In genomic region chr10:119705434-119705831, GRCh38 we compare ENCODE assay signal across 9 cellular contexts. TPM values are rescaled to one million over a fixed set of nuclear protein-coding genes. Genes with fewer than 3 reads are reported as not detected.
DNase-seq lines count a peak whose midpoint lies in the region; ATAC-seq and TF ChIP-seq lines count a peak whose summit lies in the region.
"Had no signal": no experiment of that assay in that cellular context is flagged by ENCODE, and none has a peak within 500 bp of the region (broad histone marks: within the 10 kb centered on the region; RNA-seq: fewer than 3 reads in every experiment).

No MANE protein-coding gene starts in this region.

- CTCF ChIA-PET in CD4-positive, alpha-beta memory T cell (lab: Charles Lee; ENCODE audit: partially characterized antibody), result interaction anchor here (1.0 to 1.6 kb wide), 2 partner anchors 8 to 19 kb away, joined by 4 to 5 read pairs; no protein-coding TSS in a partner anchor
- CTCF ChIA-PET in activated CD4-positive, alpha-beta memory T cell treated with anti-CD3 and anti-CD28 coated beads, Interleukin-2, amount 10 ng/mL, durations not matched to agents 7 days and 5 days (lab: Charles Lee), result interaction anchor here (0.7 to 3.9 kb wide), 8 partner anchors 11 to 387 kb away, joined by 3 to 34 read pairs (median 4); partner anchors contain the start of genes INPP5F and SEC23IP

- in situ Hi-C loops in KBM-7 (cut with MboI; ENCODE audit: low pct_unique_long_range_greater_than_20kb, low sequenced_read_pairs) (no loop called here), brain microvascular endothelial cell (cut with HindIII; ENCODE audit: low pct_ligation_motif_present, low sequenced_read_pairs) (no loop called here)

- H3K27ac Mint-ChIP-seq in CD4-positive, alpha-beta memory T cell, result peak overlapping the region in 1 of 7 donors; percentile 66
- peak overlapping the region; percentile 92 for H3K27ac Mint-ChIP-seq in activated CD4-positive, alpha-beta memory T cell treated with anti-CD3 and anti-CD28 coated beads, Interleukin-2, amount 10 ng/mL, durations not matched to agents 7 days and 5 days

- no peak overlapping the region for H3K27ac ChIP-seq in CD4-positive, alpha-beta memory T cell (ENCODE audit: low read depth, low read length)
- H3K27ac ChIP-seq in brain microvascular endothelial cell, result no peak overlapping the region

- peaks cover 0 to 32% (median 20%) of the 10 kb centered on the region in 8 donors for H3K9me3 Mint-ChIP-seq in CD4-positive, alpha-beta memory T cell
- H3K9me3 Mint-ChIP-seq in activated CD4-positive, alpha-beta memory T cell treated with anti-CD3 and anti-CD28 coated beads, Interleukin-2, amount 10 ng/mL, durations not matched to agents 7 days and 5 days, result peaks cover 32% of the 10 kb centered on the region

- peaks cover 17% of the 10 kb centered on the region for H3K4me1 ChIP-seq in CD4-positive, alpha-beta memory T cell (ENCODE audit: insufficient read depth, low read length)

- POLR2A ChIA-PET in CD4-positive, alpha-beta memory T cell (lab: Charles Lee; ENCODE audit: partially characterized antibody), result interaction anchor here (0.7 kb wide), 1 partner anchor 11 kb away, joined by 3 read pairs; no protein-coding TSS in a partner anchor
- POLR2A ChIA-PET in activated CD4-positive, alpha-beta memory T cell treated with anti-CD3 and anti-CD28 coated beads, Interleukin-2, amount 10 ng/mL, durations not matched to agents 7 days and 5 days (lab: Charles Lee), result interaction anchor here (0.9 to 5.8 kb wide), 9 partner anchors 9 to 187 kb away, joined by 3 to 68 read pairs (median 4); partner anchors contain the start of genes INPP5F, MCMBP and SEC23IP

- TF ChIP-seq CTCF in brain microvascular endothelial cell (IDR thresholded peaks at IDR 0.05; ENCODE audit: low read depth, low read length, missing control alignments), result no peak

- H3K36me3 ChIP-seq in CD4-positive, alpha-beta memory T cell (ENCODE audit: insufficient read depth, low read length), result no peaks in the 10 kb centered on the region
- no peaks in the 10 kb centered on the region for H3K36me3 ChIP-seq in brain microvascular endothelial cell (replicated peaks)

- no peak overlapping the region for H3K4me3 ChIP-seq in CD4-positive, alpha-beta memory T cell (ENCODE audit: low read length in 2 of 2)
- H3K4me3 ChIP-seq in brain microvascular endothelial cell (ENCODE audit: low read depth, low read length), result no peak overlapping the region

- peak; percentile 37 for ATAC-seq in GM19328 (IDR thresholded peaks at IDR 0.05; ENCODE audit: unreplicated experiment)
- ATAC-seq in HG03064 (IDR thresholded peaks at IDR 0.05; ENCODE audit: low read depth, unreplicated experiment), result peak; percentile 63

- H3K27me3 Mint-ChIP-seq in CD4-positive, alpha-beta memory T cell, result peaks cover 2 to 7% of the 10 kb centered on the region in 2 donors
- H3K27me3 Mint-ChIP-seq in activated CD4-positive, alpha-beta memory T cell treated with anti-CD3 and anti-CD28 coated beads, Interleukin-2, amount 10 ng/mL, durations not matched to agents 7 days and 5 days, result no peaks in the 10 kb centered on the region

- DNase-seq in CD4-positive, alpha-beta memory T cell, result no peak
- no peak for DNase-seq in activated CD4-positive, alpha-beta memory T cell treated with anti-CD3 and anti-CD28 coated beads, Interleukin-2, amount 10 ng/mL, durations not matched to agents 7 days and 5 days
- DNase-seq in KBM-7, result no peak
- no peak for DNase-seq in middle frontal gyrus (ENCODE audit: extremely low spot score, low spot score)
- DNase-seq in brain microvascular endothelial cell, result no peak
- no peak for DNase-seq in putamen (ENCODE audit: low spot score)
- DNase-seq: DMS79 had no signal

- H3K36me3 Mint-ChIP-seq in CD4-positive, alpha-beta memory T cell, result peaks cover 4 to 16% of the 10 kb centered on the region in 2 donors
- peaks cover 34% of the 10 kb centered on the region for H3K36me3 Mint-ChIP-seq in activated CD4-positive, alpha-beta memory T cell treated with anti-CD3 and anti-CD28 coated beads, Interleukin-2, amount 10 ng/mL, durations not matched to agents 7 days and 5 days (ENCODE audit: low read depth)

- H3K4me3 Mint-ChIP-seq in CD4-positive, alpha-beta memory T cell, result peak overlapping the region in 5 of 8 donors; percentile 18 to 59 (median 24)
- H3K4me3 Mint-ChIP-seq in activated CD4-positive, alpha-beta memory T cell treated with anti-CD3 and anti-CD28 coated beads, Interleukin-2, amount 10 ng/mL, durations not matched to agents 7 days and 5 days, result peak overlapping the region; percentile 72

- H3K4me1 Mint-ChIP-seq in CD4-positive, alpha-beta memory T cell, result peaks cover 6 to 15% (median 13%) of the 10 kb centered on the region in 4 donors
- peaks cover 57% of the 10 kb centered on the region for H3K4me1 Mint-ChIP-seq in activated CD4-positive, alpha-beta memory T cell treated with anti-CD3 and anti-CD28 coated beads, Interleukin-2, amount 10 ng/mL, durations not matched to agents 7 days and 5 days

- intact Hi-C loops in CD4-positive, alpha-beta memory T cell (cut with micrococcal nuclease), result no loop called here

- H3K9me3 ChIP-seq in CD4-positive, alpha-beta memory T cell (ENCODE audit: control insufficient read depth in 1 of 2, low read length in 2 of 2), result no peaks in the 10 kb centered on the region

- no peaks in the 10 kb centered on the region for H3K27me3 ChIP-seq in CD4-positive, alpha-beta memory T cell (ENCODE audit: insufficient read depth, low read length)
- no peaks in the 10 kb centered on the region for H3K27me3 ChIP-seq in brain microvascular endothelial cell (replicated peaks)

RNA-seq across cellular contexts. Expression of gene INPP5F, which starts 20.4 kb away (rescaled TPM):
- total RNA-seq in CD4-positive, alpha-beta memory T cell, result 10 to 100 TPM; 10.6 to 10.9 TPM
- 1 to 10 TPM; 3.6 to 5.5 TPM for polyA plus RNA-seq in CD4-positive, alpha-beta memory T cell
- total RNA-seq in activated CD4-positive, alpha-beta memory T cell treated with anti-CD3 and anti-CD28 coated beads, Interleukin-2, amount 10 ng/mL, durations not matched to agents 7 days and 5 days, result 10 to 100 TPM; 11.8 to 15.0 TPM

RNA-seq across cellular contexts. Expression of gene BAG3, which starts 54.3 kb away (rescaled TPM):
- 10 to 100 TPM; 20.8 to 21.6 TPM for total RNA-seq in CD4-positive, alpha-beta memory T cell
- 10 to 100 TPM in 1 of 2 donors, 1 to 10 TPM in 1; 8.5 to 27.3 TPM for polyA plus RNA-seq in CD4-positive, alpha-beta memory T cell
- 10 to 100 TPM; 26.3 to 27.2 TPM for total RNA-seq in activated CD4-positive, alpha-beta memory T cell treated with anti-CD3 and anti-CD28 coated beads, Interleukin-2, amount 10 ng/mL, durations not matched to agents 7 days and 5 days
